ENCODE assay signal across 9 cellular contexts in the genomic region with DNA sequence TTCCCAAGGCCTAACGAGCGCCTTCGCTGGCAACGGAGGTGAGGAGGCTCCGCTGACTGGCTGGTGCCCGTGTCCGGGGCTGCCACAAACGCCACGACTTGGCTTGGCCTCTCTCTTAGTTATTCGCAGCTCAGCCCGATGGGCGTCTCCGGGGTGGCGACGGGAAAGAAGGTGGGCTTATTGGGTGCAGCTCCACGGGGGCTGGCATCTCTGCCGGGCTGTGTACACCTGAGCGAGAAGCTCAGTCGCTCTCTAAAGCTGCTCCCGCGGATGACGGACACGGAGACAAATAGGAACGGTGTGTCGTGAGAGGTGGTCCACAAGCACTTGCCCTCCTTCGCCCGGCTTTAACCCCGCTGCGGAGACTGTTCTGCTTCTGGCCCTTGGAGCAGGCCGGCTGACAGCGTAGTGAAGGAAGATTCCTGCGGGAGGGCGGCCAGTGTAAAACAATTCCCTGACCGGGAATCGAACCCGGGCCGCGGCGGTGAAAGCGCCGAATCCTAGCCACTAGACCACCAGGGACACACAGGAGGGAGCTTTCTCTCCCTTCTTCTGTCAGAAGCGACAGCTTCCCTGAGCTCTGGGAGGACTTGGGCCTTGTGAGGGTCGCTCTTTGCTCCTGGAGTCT. TPM values are rescaled to one million over a fixed set of nuclear protein-coding genes. Genes with fewer than 3 reads are reported as not detected.
A peak's percentile ranks its signal among the peaks of the same experiment; 100 is the strongest.
DNase-seq lines count a peak whose midpoint lies in the region; ATAC-seq and TF ChIP-seq lines count a peak whose summit lies in the region.
"Not testable (repeated sequence)": the region's sequence is repeated elsewhere in the genome, so short reads cannot be mapped to it uniquely, and the experiment has no call there.
"Had no signal": no experiment of that assay in that cellular context is flagged by ENCODE, and none has a peak within 500 bp of the region (broad histone marks: within the 10 kb centered on the region; RNA-seq: fewer than 3 reads in every experiment).

No MANE protein-coding gene starts in this region.

- ATAC-seq in memory B cell (ENCODE audit: low read depth) = peak; percentile 46

- peak; percentile 21 for DNase-seq in DMS53 treated with DMSO at 0.1 percent for 48 hours (lab: John Stamatoyannopoulos, UW; ENCODE audit: unreplicated experiment)
- DNase-seq in M059J (ENCODE audit: low read depth) = peak; percentile 26
- DNase-seq in activated CD4-positive, alpha-beta memory T cell treated with anti-CD3 and anti-CD28 coated beads for 36 hours = peak; percentile 67
- peak; percentile 51 for DNase-seq in MCF 10A (ENCODE audit: unreplicated experiment)
- DNase-seq in glutamatergic neuron = peak; percentile 79
- peak in 1 of 2 donors; percentile 39 for DNase-seq in memory B cell (ENCODE audit: low spot score in 2 of 2)
- DNase-seq in sigmoid colon = peak; percentile 83
- DNase-seq in thyroid gland = peak; percentile 29 to 34

- H3K27ac ChIP-seq in sigmoid colon, thyroid gland: not testable (repeated sequence)

- TF ChIP-seq POLR2A in sigmoid colon (IDR thresholded peaks at IDR 0.05); thyroid gland (IDR thresholded peaks at IDR 0.05): not testable (repeated sequence)

- BruUV-seq in MCF 10A (replicated peaks; lab: Mats Ljungman, UMichigan) = TSS peak; percentile 93

- WGBS in sigmoid colon, 2 donors = 3 to 21% methylated on average over 31 to 32 of the region's 43 CpGs
- 6 to 7% methylated on average over 19 to 26 of the region's 43 CpGs for whole genome bisulfite sequencing in thyroid gland, 2 donors

- not testable (repeated sequence) for H3K36me3 ChIP-seq in sigmoid colon, thyroid gland

- H3K27me3 Mint-ChIP-seq in activated CD4-positive, alpha-beta memory T cell treated with anti-CD3 and anti-CD28 coated beads for 36 hours = peaks cover 36% of the 10 kb centered on the region
- H3K27me3 Mint-ChIP-seq in MCF 10A (ENCODE audit: insufficient read depth, unreplicated experiment) = not testable (repeated sequence)
- H3K27me3 Mint-ChIP-seq in glutamatergic neuron (ENCODE audit: unreplicated experiment) (peaks cover 10% of the 10 kb centered on the region), memory B cell (peaks cover 13% of the 10 kb centered on the region)

- not testable (repeated sequence) for H3K9me3 ChIP-seq in sigmoid colon, thyroid gland

- H3K36me3 Mint-ChIP-seq in activated CD4-positive, alpha-beta memory T cell treated with anti-CD3 and anti-CD28 coated beads for 36 hours; MCF 10A (ENCODE audit: insufficient read depth, unreplicated experiment); glutamatergic neuron (ENCODE audit: unreplicated experiment); memory B cell: not testable (repeated sequence)

- CTCF ChIA-PET in activated CD4-positive, alpha-beta memory T cell treated with anti-CD3 and anti-CD28 coated beads for 36 hours (lab: Charles Lee); MCF 10A (lab: Yijun Ruan, JAX): not testable (repeated sequence)

- not testable (repeated sequence) for H3K9me3 Mint-ChIP-seq in activated CD4-positive, alpha-beta memory T cell treated with anti-CD3 and anti-CD28 coated beads for 36 hours; MCF 10A (ENCODE audit: unreplicated experiment); glutamatergic neuron (ENCODE audit: unreplicated experiment); memory B cell

- H3K4me3 Mint-ChIP-seq in activated CD4-positive, alpha-beta memory T cell treated with anti-CD3 and anti-CD28 coated beads for 36 hours = peak overlapping the region; percentile 66
- H3K4me3 Mint-ChIP-seq in MCF 10A (ENCODE audit: unreplicated experiment) (peak overlapping the region; percentile 35), glutamatergic neuron (ENCODE audit: unreplicated experiment) (peak overlapping the region; percentile 85), memory B cell (peak overlapping the region; percentile 82)

- H3K27me3 ChIP-seq in sigmoid colon = peaks cover 0 to 46% (median 39%) of the 10 kb centered on the region in 3 donors
- not testable (repeated sequence) for H3K27me3 ChIP-seq in thyroid gland

- peak overlapping the region in 2 of 4 donors; percentile 10 to 19 for H3K4me3 ChIP-seq in sigmoid colon
- not testable (repeated sequence) for H3K4me3 ChIP-seq in thyroid gland (replicated peaks in 1 of 3)

- POLR2A ChIA-PET in activated CD4-positive, alpha-beta memory T cell treated with anti-CD3 and anti-CD28 coated beads for 36 hours (lab: Charles Lee); MCF 10A (lab: Yijun Ruan, JAX): not testable (repeated sequence)

- TF ChIP-seq CTCF in MCF 10A (IDR thresholded peaks at IDR 0.05; ENCODE audit: unreplicated experiment); glutamatergic neuron (IDR thresholded peaks at IDR 0.05; ENCODE audit: partially characterized antibody, unreplicated experiment); sigmoid colon (IDR thresholded peaks at IDR 0.05); thyroid gland (IDR thresholded peaks at IDR 0.05): not testable (repeated sequence)

- peak overlapping the region; percentile 33 for H3K27ac Mint-ChIP-seq in activated CD4-positive, alpha-beta memory T cell treated with anti-CD3 and anti-CD28 coated beads for 36 hours
- H3K27ac Mint-ChIP-seq in MCF 10A (ENCODE audit: low read depth, unreplicated experiment); glutamatergic neuron (ENCODE audit: unreplicated experiment); memory B cell: not testable (repeated sequence)

- not testable (repeated sequence) for TF ChIP-seq EP300 in sigmoid colon (IDR thresholded peaks at IDR 0.05)

- intact Hi-C loops in activated CD4-positive, alpha-beta memory T cell treated with anti-CD3 and anti-CD28 coated beads for 36 hours (cut with micrococcal nuclease); MCF 10A (cut with micrococcal nuclease); sigmoid colon (cut with DNase I); thyroid gland (cut with DNase I): not testable (repeated sequence)

- H3K4me1 Mint-ChIP-seq in activated CD4-positive, alpha-beta memory T cell treated with anti-CD3 and anti-CD28 coated beads for 36 hours (ENCODE audit: low read depth); MCF 10A (ENCODE audit: insufficient read depth, unreplicated experiment); memory B cell: not testable (repeated sequence)
- H3K4me1 Mint-ChIP-seq in glutamatergic neuron (ENCODE audit: low read depth, unreplicated experiment) = peaks cover 16% of the 10 kb centered on the region

- H3K4me1 ChIP-seq in sigmoid colon (peaks cover 0 to 11% (median 7%) of the 10 kb centered on the region in 4 donors), thyroid gland (peaks cover 5 to 14% of the 10 kb centered on the region in 2 donors)

RNA-seq across cellular contexts. Expression of gene RNU1-1, which starts 20.9 kb away (rescaled TPM):
- total RNA-seq in M059J (2014; rRNA removed; shearing (Covaris generic)) = not detected in 2 replicates
- total RNA-seq in activated CD4-positive, alpha-beta memory T cell treated with anti-CD3 and anti-CD28 coated beads for 36 hours = 1,000 to 10,000 TPM; 1,390 to 1,409 TPM
- total RNA-seq in MCF 10A (2022) (1,539 and 1,606 TPM in 2 replicates), glutamatergic neuron (ENCODE audit: unreplicated experiment) (3,598 TPM), sigmoid colon (under 1 TPM; under 0.01 TPM), thyroid gland (under 1 TPM; under 0.01 TPM)
- not detected for polyA plus RNA-seq in sigmoid colon
- polyA plus RNA-seq: adrenal gland had no signal

Comparison
In these comparisons a context has a peak if more than half of its experiments do, and no peak if none do; other contexts are left out.
1. H3K4me3 Mint-ChIP-seq: peak in every context shown above with its lines; median percentile 85 in glutamatergic neuron; 82 in memory B cell; 66 in activated CD4-positive, alpha-beta memory T cell treated with anti-CD3 and anti-CD28 coated beads for 36 hours; 35 in MCF 10A.
2. RNA of gene RNU1-1, which starts 20.9 kb away (total RNA-seq): 3,598 TPM in glutamatergic neuron (single experiment), 1,539 to 1,606 TPM in MCF 10A and 1,390 to 1,409 TPM in activated CD4-positive, alpha-beta memory T cell treated with anti-CD3 and anti-CD28 coated beads for 36 hours; not detected in M059J, under 0.01 TPM in sigmoid colon and under 0.01 TPM in thyroid gland; every median in the first group is over 1,000 times any median in the second.